Comparison of ENCODE assay signal across 11 cellular contexts in genomic region chr15:47870956-47871625, GRCh38.
A peak's percentile ranks its signal among the peaks of the same experiment; 100 is the strongest.
DNase-seq lines count a peak whose midpoint lies in the region; ATAC-seq and TF ChIP-seq lines count a peak whose summit lies in the region.
"Had no signal": no experiment of that assay in that cellular context is flagged by ENCODE, and none has a peak within 500 bp of the region (broad histone marks: within the 10 kb centered on the region; RNA-seq: fewer than 3 reads in every experiment).

No MANE protein-coding gene starts in this region.

- H3K4me3 ChIP-seq in coronary artery (no peak overlapping the region), Peyer's patch (no peak overlapping the region)
- H3K4me3 ChIP-seq: neural progenitor cell, SJSA1 had no signal

- no peaks in the 10 kb centered on the region for H3K27me3 ChIP-seq in Peyer's patch
- H3K27me3 ChIP-seq: neural progenitor cell, SJSA1 had no signal

- no peak for TF ChIP-seq POLR2A in Peyer's patch (IDR thresholded peaks at IDR 0.05)

- H3K27ac ChIP-seq in coronary artery (peak overlapping the region; percentile 34 to 67), Peyer's patch (no peak overlapping the region)
- H3K27ac ChIP-seq: neural progenitor cell, SJSA1 had no signal

- no peaks in the 10 kb centered on the region for H3K36me3 ChIP-seq in Peyer's patch
- H3K36me3 ChIP-seq: SJSA1 had no signal

- no peaks in the 10 kb centered on the region for H3K4me1 ChIP-seq in Peyer's patch

- TF ChIP-seq CTCF in coronary artery (IDR thresholded peaks at IDR 0.05) (no peak), Peyer's patch (IDR thresholded peaks at IDR 0.05) (no peak)

- ATAC-seq in GM21529 (IDR thresholded peaks at IDR 0.05; ENCODE audit: unreplicated experiment) (no peak), SK-N-SH treated with all-trans-retinoic acid at 6 μM for 48 hours (no peak), HG02571 (IDR thresholded peaks at IDR 0.05; ENCODE audit: unreplicated experiment) (no peak)

- H3K9me3 ChIP-seq in Peyer's patch = no peaks in the 10 kb centered on the region
- H3K9me3 ChIP-seq: SJSA1 had no signal

- peak; percentile 72 for DNase-seq in H4 (ENCODE audit: low spot score)
- peak; percentile 76 to 91 for DNase-seq in NCI-H446 (lab: John Stamatoyannopoulos, UW)
- DNase-seq in coronary artery (ENCODE audit: low spot score) = no peak
- DNase-seq in pulmonary artery endothelial cell (ENCODE audit: low read depth, low spot score) = peak; percentile 55
- no peak for DNase-seq in Peyer's patch
- DNase-seq: GDM1 had no signal

TF ChIP-seq in SK-N-SH treated with all-trans-retinoic acid at 6 μM for 48 hours, 23 proteins besides CTCF, POLR2A, EP300 and RAD21:
- TF ChIP-seq ZNF8 (CRISPR knock-in tag; IDR thresholded peaks at IDR 0.05) (no peak), ARNTL (CRISPR knock-in tag; IDR thresholded peaks at IDR 0.05; ENCODE audit: borderline replicate concordance, low read depth) (no peak)

Comparison
In these comparisons a context has a peak if more than half of its experiments do, and no peak if none do; other contexts are left out.
1. DNase-seq: peak in H4 (single experiment), NCI-H446 (2 of 2) and pulmonary artery endothelial cell (single experiment); none in coronary artery (single experiment) and Peyer's patch (0 of 3).
2. H3K27ac ChIP-seq: peak in coronary artery (2 of 2); none in Peyer's patch (0 of 4).